In the genomic region with DNA sequence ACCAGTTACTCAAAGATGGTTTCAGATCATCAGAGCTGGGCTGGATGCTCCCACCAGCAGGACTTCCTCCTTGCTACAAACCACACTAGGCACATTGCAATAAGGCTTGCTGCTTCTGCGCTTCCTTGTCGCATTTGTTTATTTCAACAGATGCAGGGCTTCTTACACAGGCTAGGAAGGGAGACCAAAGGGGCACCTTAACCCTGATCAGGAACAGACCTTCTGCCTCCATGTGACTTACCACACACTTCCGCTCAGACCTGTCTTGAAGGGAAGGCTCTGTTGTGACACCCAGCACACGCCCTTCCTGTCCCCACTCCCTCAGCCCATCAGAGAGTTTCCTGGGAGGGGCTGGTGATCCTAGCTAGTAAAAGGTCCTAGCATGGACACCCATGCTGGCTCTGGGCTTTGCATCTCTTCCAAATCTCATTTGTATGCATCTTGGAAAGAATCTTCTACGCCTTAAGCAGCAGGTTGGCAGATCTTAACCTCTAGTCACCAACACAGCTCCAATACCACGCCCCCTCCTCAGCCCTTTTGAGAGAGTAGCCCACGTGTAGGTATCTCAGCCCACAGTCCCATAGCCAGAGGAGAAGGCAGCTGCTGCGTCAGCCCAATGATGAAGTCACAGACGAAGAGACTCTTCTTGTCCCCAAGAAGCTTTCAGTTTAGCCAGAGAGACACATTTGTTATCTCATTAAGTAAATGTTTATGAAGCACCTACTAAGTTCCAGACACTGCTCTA, we compare ENCODE assay signal across 8 cellular contexts. TPM values are rescaled to one million over a fixed set of nuclear protein-coding genes. Genes with fewer than 3 reads are reported as not detected.
DNase-seq lines count a peak whose midpoint lies in the region; ATAC-seq lines count a peak whose summit lies in the region.

No MANE protein-coding gene starts in this region.

- peaks cover 85 to 92% (median 91%) of the 10 kb centered on the region in 3 donors for H3K4me1 Mint-ChIP-seq in T-cell
- peaks cover 85% of the 10 kb centered on the region for H3K4me1 Mint-ChIP-seq in activated naive CD8-positive, alpha-beta T cell (ENCODE audit: low read depth)

- no peaks in the 10 kb centered on the region for H3K27me3 Mint-ChIP-seq in T-cell
- H3K27me3 Mint-ChIP-seq in activated naive CD8-positive, alpha-beta T cell: no peaks in the 10 kb centered on the region

- peaks cover 0 to 4% (median 3%) of the 10 kb centered on the region in 3 donors for H3K9me3 Mint-ChIP-seq in T-cell
- peaks cover 13% of the 10 kb centered on the region for H3K9me3 Mint-ChIP-seq in activated naive CD8-positive, alpha-beta T cell (ENCODE audit: low read depth)

- peak overlapping the region; percentile 96 to 97 for H3K27ac Mint-ChIP-seq in T-cell
- peak overlapping the region; percentile 90 for H3K27ac Mint-ChIP-seq in activated naive CD8-positive, alpha-beta T cell

- DNase-seq in T-cell: peak; percentile 42 to 85 (median 68)
- peak; percentile 41 for DNase-seq in stimulated activated CD4-positive, alpha-beta T cell treated with anti-CD3 and anti-CD28 coated beads, Interleukin-15, amount 100 ng/mL, for 24 hours
- no peak for DNase-seq in NCI-H187 treated with DMSO at 0.1 percent for 48 hours (lab: John Stamatoyannopoulos, UW)
- DNase-seq in kidney tubule cell (ENCODE audit: low spot score): no peak
- DNase-seq in HUDEP-2 (lab: John Stamatoyannopoulos, UW; ENCODE audit: unreplicated experiment in 76 of 76): no peak

- peak overlapping the region; percentile 54 to 81 (median 55) for H3K4me3 Mint-ChIP-seq in T-cell
- H3K4me3 Mint-ChIP-seq in activated naive CD8-positive, alpha-beta T cell: peak overlapping the region; percentile 68

- ATAC-seq in GM18907 (IDR thresholded peaks at IDR 0.05; ENCODE audit: unreplicated experiment) (peak; percentile 88), T-cell (replicated peaks in 1 of 4) (peak; percentile 97 to 98 (median 98)), GM21737 (IDR thresholded peaks at IDR 0.05; ENCODE audit: unreplicated experiment) (no peak)

- CTCF ChIA-PET in T-cell (lab: Charles Lee): interaction anchor here (0.6 to 1.0 kb wide), 3 partner anchors 24 to 345 kb away, joined by 3 to 4 read pairs (median 4); no protein-coding TSS in a partner anchor

- H3K36me3 Mint-ChIP-seq in T-cell: peaks cover 35% of the 10 kb centered on the region
- H3K36me3 Mint-ChIP-seq in activated naive CD8-positive, alpha-beta T cell: peaks cover 21% of the 10 kb centered on the region

- POLR2A ChIA-PET in T-cell (lab: Charles Lee): interaction anchor here in 1 of 2 donors (0.9 kb wide), 1 partner anchor 1006 kb away, joined by 4 read pairs; no protein-coding TSS in a partner anchor

RNA-seq across cellular contexts. Expression of gene SVIL, which starts 47.1 kb away (rescaled TPM):
- 10 to 100 TPM; 17.4 to 45.6 (median 19.6) TPM for total RNA-seq in T-cell

Comparison
In these comparisons a context has a peak if more than half of its experiments do, and no peak if none do; other contexts are left out.
1. DNase-seq: peak in T-cell (34 of 34) and stimulated activated CD4-positive, alpha-beta T cell treated with anti-CD3 and anti-CD28 coated beads, Interleukin-15, amount 100 ng/mL, for 24 hours (single experiment); none in NCI-H187 treated with DMSO at 0.1 percent for 48 hours (single experiment), kidney tubule cell (single experiment) and HUDEP-2 (0 of 76).